Comparison of ENCODE assay signal across 10 cellular contexts in genomic region chr16:16223662-16224241, GRCh38. TPM values are rescaled to one million over a fixed set of nuclear protein-coding genes. Genes with fewer than 3 reads are reported as not detected.
DNase-seq lines count a peak whose midpoint lies in the region; ATAC-seq and TF ChIP-seq lines count a peak whose summit lies in the region.
"Not testable (repeated sequence)": the region's sequence is repeated elsewhere in the genome, so short reads cannot be mapped to it uniquely, and the experiment has no call there.
"Had no signal": no experiment of that assay in that cellular context is flagged by ENCODE, and none has a peak within 500 bp of the region (broad histone marks: within the 10 kb centered on the region; RNA-seq: fewer than 3 reads in every experiment).

No MANE protein-coding gene starts in this region.

- H3K9me3 Mint-ChIP-seq in GM23338; WTC11; stimulated activated effector memory CD8-positive, alpha-beta T cell treated with anti-CD3 and anti-CD28 coated beads, Interleukin-12 subunit alpha, Interleukin-12 subunit beta, amount 100 ng/mL, for 72 hours: not testable (repeated sequence)

- intact Hi-C loops in left colon (cut with DNase I, micrococcal nuclease): not testable (repeated sequence)

- not testable (repeated sequence) for H3K4me1 Mint-ChIP-seq in GM23338; WTC11; stimulated activated effector memory CD8-positive, alpha-beta T cell treated with anti-CD3 and anti-CD28 coated beads, Interleukin-12 subunit alpha, Interleukin-12 subunit beta, amount 100 ng/mL, for 72 hours

- not testable (repeated sequence) for H3F3A ChIP-seq in GM23338 (replicated peaks; ENCODE audit: low read depth)

- H2AFZ ChIP-seq in GM23338: not testable (repeated sequence)

- DNase-seq in GM23338 (ENCODE audit: low spot score); WTC11 (ENCODE audit: low spot score); brain microvascular endothelial cell; left colon: not testable (repeated sequence)
- peak in 1 of 2 donors; percentile 48 for DNase-seq in stimulated activated effector memory CD8-positive, alpha-beta T cell treated with anti-CD3 and anti-CD28 coated beads, Interleukin-12 subunit alpha, Interleukin-12 subunit beta, amount 100 ng/mL, for 72 hours (ENCODE audit: low spot score in 2 of 2)

- POLR2A ChIA-PET in WTC11 (lab: Charles Lee): not testable (repeated sequence)

- H3K79me2 ChIP-seq in GM23338 (replicated peaks; ENCODE audit: insufficient read depth): not testable (repeated sequence)

- peak; percentile 62 for ATAC-seq in GM23338
- peak; percentile 54 for ATAC-seq in WTC11
- ATAC-seq in gastroesophageal sphincter: peak; percentile 24
- ATAC-seq in left colon: peak; percentile 43
- ATAC-seq in stimulated activated effector memory CD8-positive, alpha-beta T cell treated with anti-CD3 and anti-CD28 coated beads, Interleukin-12 subunit alpha, Interleukin-12 subunit beta, amount 100 ng/mL, for 72 hours: peak; percentile 39

- H3K27me3 ChIP-seq in GM23338 (ENCODE audit: insufficient read depth); brain microvascular endothelial cell (replicated peaks); gastroesophageal sphincter; neutrophil: not testable (repeated sequence)

- TF ChIP-seq POLR2A in gastroesophageal sphincter (IDR thresholded peaks at IDR 0.05): not testable (repeated sequence)

- CTCF ChIA-PET in WTC11 (lab: Charles Lee): not testable (repeated sequence)

- not testable (repeated sequence) for H3K9me2 ChIP-seq in GM23338 (ENCODE audit: insufficient read depth)

- not testable (repeated sequence) for H4K20me1 ChIP-seq in GM23338 (replicated peaks; ENCODE audit: insufficient read depth)

- H3K36me3 ChIP-seq in GM23338 (ENCODE audit: insufficient read depth); brain microvascular endothelial cell (replicated peaks); gastroesophageal sphincter; neutrophil: not testable (repeated sequence)

- not testable (repeated sequence) for H3K4me1 ChIP-seq in GM23338 (ENCODE audit: insufficient read depth); gastroesophageal sphincter; neutrophil (ENCODE audit: control insufficient read depth in 1 of 2, insufficient read depth in 1 of 2, low read depth in 1 of 2, low read length in 1 of 2)

- in situ Hi-C loops in brain microvascular endothelial cell (cut with HindIII; ENCODE audit: low pct_ligation_motif_present, low sequenced_read_pairs): not testable (repeated sequence)

- H3K4me2 ChIP-seq in GM23338: peak overlapping the region; percentile 74; the same call in 1 of the 2 replicates

- TF ChIP-seq EP300 in gastroesophageal sphincter (IDR thresholded peaks at IDR 0.05): not testable (repeated sequence)

- H3K27ac ChIP-seq in GM23338 (ENCODE audit: low read depth); brain microvascular endothelial cell; gastroesophageal sphincter; neutrophil: not testable (repeated sequence)

- not testable (repeated sequence) for H3K27me3 Mint-ChIP-seq in GM23338 (ENCODE audit: insufficient read depth, low read depth, poor library complexity); WTC11 (ENCODE audit: low read depth)

- H3K4me3 Mint-ChIP-seq in GM23338 (peak overlapping the region; percentile 70), WTC11 (peak overlapping the region; percentile 73)
- not testable (repeated sequence) for H3K4me3 Mint-ChIP-seq in stimulated activated effector memory CD8-positive, alpha-beta T cell treated with anti-CD3 and anti-CD28 coated beads, Interleukin-12 subunit alpha, Interleukin-12 subunit beta, amount 100 ng/mL, for 72 hours

- H3K4me3 ChIP-seq in GM23338: peak overlapping the region; percentile 52
- peak overlapping the region; percentile 9 for H3K4me3 ChIP-seq in brain microvascular endothelial cell (ENCODE audit: low read depth, low read length)
- peak overlapping the region; percentile 4 to 40 for H3K4me3 ChIP-seq in gastroesophageal sphincter
- H3K4me3 ChIP-seq in neutrophil (ENCODE audit: low read depth in 1 of 2, low read length in 1 of 2): peak overlapping the region; percentile 20 to 28

- TF ChIP-seq CTCF in GM23338 (conservative IDR thresholded peaks at IDR 0.05; ENCODE audit: low read depth in 2 of 2); WTC11 (IDR thresholded peaks at IDR 0.05); brain microvascular endothelial cell (IDR thresholded peaks at IDR 0.05; ENCODE audit: low read depth, low read length, missing control alignments); gastroesophageal sphincter (IDR thresholded peaks at IDR 0.05); neutrophil (IDR thresholded peaks at IDR 0.05): not testable (repeated sequence)

- not testable (repeated sequence) for H3K9me3 ChIP-seq in gastroesophageal sphincter, neutrophil

- WGBS in gastroesophageal sphincter (ENCODE audit: low coverage in 1 of 2), 2 donors: no CpG with 5 or more reads among the region's 24 CpGs

- H3K36me3 Mint-ChIP-seq in GM23338 (ENCODE audit: low read depth); WTC11; stimulated activated effector memory CD8-positive, alpha-beta T cell treated with anti-CD3 and anti-CD28 coated beads, Interleukin-12 subunit alpha, Interleukin-12 subunit beta, amount 100 ng/mL, for 72 hours: not testable (repeated sequence)

- not testable (repeated sequence) for H3K27ac Mint-ChIP-seq in GM23338; WTC11; stimulated activated effector memory CD8-positive, alpha-beta T cell treated with anti-CD3 and anti-CD28 coated beads, Interleukin-12 subunit alpha, Interleukin-12 subunit beta, amount 100 ng/mL, for 72 hours

RNA-seq across cellular contexts. Expression of gene ABCC6, which starts 0.5 kb away (rescaled TPM):
- 0.16 and 0.73 TPM in 2 replicates for total RNA-seq in GM23338 (2014; rRNA removed; shearing (Covaris generic))
- polyA plus RNA-seq in GM23338 (2016; fragmentation: Nextera tagmentation; extraction: Ambion mirVana): 1.4 and 2.8 TPM in 2 replicates
- 1.3 to 2.0 TPM (median 1.8 TPM) in 3 replicates for total RNA-seq in WTC11 (2021)
- total RNA-seq in gastroesophageal sphincter: 1 to 10 TPM in 1 of 4 donors, under 1 TPM in 3; 0.93 to 1.0 (median 0.94) TPM
- total RNA-seq in left colon: 10 to 100 TPM; 20.2 to 27.8 TPM
- total RNA-seq: activated CD4-positive, alpha-beta T cell treated with anti-CD3 and anti-CD28 coated beads, Interleukin-2, amount 10 ng/mL, durations not matched to agents 7 days and 5 days; CD4-positive, CD25-positive, alpha-beta regulatory T cell; T-helper 2 cell treated with Interferon-gamma antibody and Interleukin-4, amounts not matched to agents 100 ng/mL and 5 ng/mL, for 36 hours had no signal

RNA-seq across cellular contexts. Expression of gene NOMO3, which starts 8.6 kb away (rescaled TPM):
- total RNA-seq in GM23338 (2014; rRNA removed; shearing (Covaris generic)): 25.9 and 28.3 TPM in 2 replicates
- polyA plus RNA-seq in GM23338 (2016; fragmentation: Nextera tagmentation; extraction: Ambion mirVana): 8.7 and 9.2 TPM in 2 replicates
- total RNA-seq in WTC11 (2021) (14.8 to 20.5 TPM (median 15.9 TPM) in 3 replicates), gastroesophageal sphincter (10 to 100 TPM; 11.3 to 50.4 (median 29.1) TPM), left colon (10 to 100 TPM; 29.8 to 49.3 TPM)
